20 cellular contexts compared by ENCODE assay signal in the genomic region with DNA sequence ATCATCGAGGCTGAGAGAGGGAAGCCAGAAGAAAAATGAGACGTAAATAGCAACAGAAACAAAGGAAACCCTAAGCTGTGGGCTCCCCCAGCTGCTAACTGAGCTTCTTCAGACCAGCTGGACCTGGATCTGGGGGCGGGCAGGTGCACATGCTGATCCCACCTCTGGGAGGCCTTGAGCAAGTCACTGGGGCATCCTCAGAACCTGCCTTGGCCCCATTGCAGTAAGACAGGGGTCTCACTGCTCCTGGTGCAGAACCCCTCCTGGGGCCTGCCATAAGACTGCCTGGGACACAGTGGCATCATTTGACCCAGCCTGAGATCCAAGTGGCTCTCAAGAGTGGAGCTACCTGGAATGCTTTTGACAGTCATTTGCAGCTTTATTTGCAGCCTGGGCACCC.
DNase-seq lines count a peak whose midpoint lies in the region; ATAC-seq, FAIRE-seq and TF ChIP-seq lines count a peak whose summit lies in the region.
"Had no signal": no experiment of that assay in that cellular context is flagged by ENCODE, and none has a peak within 500 bp of the region (broad histone marks: within the 10 kb centered on the region; RNA-seq: fewer than 3 reads in every experiment).

No MANE protein-coding gene starts in this region.

- TF ChIP-seq EP300 in sigmoid colon (IDR thresholded peaks at IDR 0.05) = no peak

- no peak overlapping the region for H3K4me3 Mint-ChIP-seq in activated naive CD4-positive, alpha-beta T cell treated with anti-CD3 and anti-CD28 coated beads, Interleukin-2, amount 10 ng/mL, durations not matched to agents 7 days and 5 days
- H3K4me3 Mint-ChIP-seq: HFFc6 had no signal

- H3K36me3 ChIP-seq in RWPE2 (ENCODE audit: low read depth) = peaks cover 17% of the 10 kb centered on the region
- peaks cover 31 to 39% of the 10 kb centered on the region in 2 donors for H3K36me3 ChIP-seq in kidney (ENCODE audit: control insufficient read depth in 1 of 2, insufficient read depth in 2 of 2, low read length in 2 of 2)
- H3K36me3 ChIP-seq in sigmoid colon = peaks cover 27 to 97% (median 56%) of the 10 kb centered on the region in 4 donors

- FAIRE-seq in kidney (lab: Jason Lieb, UNC) = no peak
- FAIRE-seq: A549, GM12892 had no signal

- H3K27ac ChIP-seq in RWPE2 (ENCODE audit: poor library complexity, severe bottlenecking) = no peak overlapping the region
- H3K27ac ChIP-seq in kidney (ENCODE audit: low read depth in 2 of 2, low read length in 2 of 2) = no peak overlapping the region
- no peak overlapping the region for H3K27ac ChIP-seq in sigmoid colon
- H3K27ac ChIP-seq: A549 had no signal

- WGBS in sigmoid colon, 2 donors = 93 to 94% methylated on average over 3 of the region's 3 CpGs

- no peak overlapping the region for H3K4me3 ChIP-seq in RWPE2 (ENCODE audit: severe bottlenecking)
- H3K4me3 ChIP-seq in kidney (ENCODE audit: low read length in 2 of 2) = no peak overlapping the region
- H3K4me3 ChIP-seq in sigmoid colon = no peak overlapping the region
- H3K4me3 ChIP-seq: A549 had no signal

- intact Hi-C loops in kidney (cut with DNase I) = no loop called here
- intact Hi-C loops in sigmoid colon (cut with DNase I) = no loop called here

- TF ChIP-seq CTCF in RWPE2 (IDR thresholded peaks at IDR 0.05; ENCODE audit: poor library complexity, severe bottlenecking) (no peak), kidney (IDR thresholded peaks at IDR 0.05; ENCODE audit: borderline replicate concordance, extremely low read depth, insufficient read depth) (no peak), sigmoid colon (IDR thresholded peaks at IDR 0.05) (no peak)

- H3K27me3 ChIP-seq in RWPE2 (ENCODE audit: insufficient read depth, poor library complexity, severe bottlenecking) (no peaks in the 10 kb centered on the region), sigmoid colon (no peaks in the 10 kb centered on the region)

- peak; percentile 16 for DNase-seq in activated naive CD4-positive, alpha-beta T cell treated with anti-CD3 and anti-CD28 coated beads, Interleukin-2, amount 10 ng/mL, durations not matched to agents 7 days and 5 days
- DNase-seq in activated naive CD4-positive, alpha-beta T cell (lab: John Stamatoyannopoulos, UW) = no peak
- DNase-seq in RWPE2 (ENCODE audit: low spot score) = peak; percentile 25
- DNase-seq in kidney = peak; percentile 24
- peak; percentile 56 for DNase-seq in sigmoid colon
- no peak for DNase-seq in NCI-H524 (lab: John Stamatoyannopoulos, UW)
- DNase-seq in SIG-M5 (lab: John Stamatoyannopoulos, UW) = no peak
- DNase-seq: C1 segment of cervical spinal cord, GF-D8, HFFc6, KBM-7, MV-4-11, NCI-H1417, NCI-H187 treated with DMSO at 0.1 percent for 48 hours, NCI-H446, NCI-H748 treated with DMSO at 0.1 percent for 48 hours, OCI-M1, RPMI8226 had no signal

- H3K9me3 Mint-ChIP-seq in activated naive CD4-positive, alpha-beta T cell treated with anti-CD3 and anti-CD28 coated beads, Interleukin-2, amount 10 ng/mL, durations not matched to agents 7 days and 5 days = no peaks in the 10 kb centered on the region
- H3K9me3 Mint-ChIP-seq: HFFc6 had no signal

- CTCF ChIA-PET in activated naive CD4-positive, alpha-beta T cell treated with anti-CD3 and anti-CD28 coated beads, Interleukin-2, amount 10 ng/mL, durations not matched to agents 7 days and 5 days (lab: Charles Lee) = no interaction called here

- ATAC-seq in RWPE2 (ENCODE audit: low read depth) = no peak
- ATAC-seq: A549 had no signal

- no peaks in the 10 kb centered on the region for H3K4me1 ChIP-seq in RWPE2 (ENCODE audit: insufficient read depth, poor library complexity, severe bottlenecking)
- no peaks in the 10 kb centered on the region for H3K4me1 ChIP-seq in kidney (ENCODE audit: control insufficient read depth in 1 of 2, insufficient read depth in 1 of 2, low read depth in 1 of 2, low read length in 2 of 2)
- H3K4me1 ChIP-seq in sigmoid colon = no peaks in the 10 kb centered on the region
- H3K4me1 ChIP-seq: A549 had no signal

- no peaks in the 10 kb centered on the region for H3K9me3 ChIP-seq in RWPE2 (ENCODE audit: severe bottlenecking)
- no peaks in the 10 kb centered on the region for H3K9me3 ChIP-seq in kidney (ENCODE audit: control insufficient read depth in 1 of 2, low read length in 2 of 2)
- H3K9me3 ChIP-seq in sigmoid colon = no peaks in the 10 kb centered on the region
- H3K9me3 ChIP-seq: A549 had no signal

- no peak for TF ChIP-seq POLR2A in sigmoid colon (IDR thresholded peaks at IDR 0.05)

- no peak overlapping the region for H3K9ac ChIP-seq in kidney (ENCODE audit: low read length in 2 of 2)

- no peaks in the 10 kb centered on the region for H3K4me1 Mint-ChIP-seq in activated naive CD4-positive, alpha-beta T cell treated with anti-CD3 and anti-CD28 coated beads, Interleukin-2, amount 10 ng/mL, durations not matched to agents 7 days and 5 days

- peaks cover 3% of the 10 kb centered on the region for H3K36me3 Mint-ChIP-seq in activated naive CD4-positive, alpha-beta T cell treated with anti-CD3 and anti-CD28 coated beads, Interleukin-2, amount 10 ng/mL, durations not matched to agents 7 days and 5 days

- H3K27me3 Mint-ChIP-seq in activated naive CD4-positive, alpha-beta T cell treated with anti-CD3 and anti-CD28 coated beads, Interleukin-2, amount 10 ng/mL, durations not matched to agents 7 days and 5 days = no peaks in the 10 kb centered on the region

- no peak overlapping the region for H3K27ac Mint-ChIP-seq in activated naive CD4-positive, alpha-beta T cell treated with anti-CD3 and anti-CD28 coated beads, Interleukin-2, amount 10 ng/mL, durations not matched to agents 7 days and 5 days
- H3K27ac Mint-ChIP-seq: HFFc6 had no signal

Comparison
In these comparisons a context has a peak if more than half of its experiments do, and no peak if none do; other contexts are left out.
1. DNase-seq: peak in activated naive CD4-positive, alpha-beta T cell treated with anti-CD3 and anti-CD28 coated beads, Interleukin-2, amount 10 ng/mL, durations not matched to agents 7 days and 5 days (single experiment), RWPE2 (single experiment), kidney (single experiment) and sigmoid colon (single experiment); none in activated naive CD4-positive, alpha-beta T cell (0 of 4), NCI-H524 (0 of 2) and SIG-M5 (single experiment).